ENCODE assay signal across 9 cellular contexts in the genomic region with DNA sequence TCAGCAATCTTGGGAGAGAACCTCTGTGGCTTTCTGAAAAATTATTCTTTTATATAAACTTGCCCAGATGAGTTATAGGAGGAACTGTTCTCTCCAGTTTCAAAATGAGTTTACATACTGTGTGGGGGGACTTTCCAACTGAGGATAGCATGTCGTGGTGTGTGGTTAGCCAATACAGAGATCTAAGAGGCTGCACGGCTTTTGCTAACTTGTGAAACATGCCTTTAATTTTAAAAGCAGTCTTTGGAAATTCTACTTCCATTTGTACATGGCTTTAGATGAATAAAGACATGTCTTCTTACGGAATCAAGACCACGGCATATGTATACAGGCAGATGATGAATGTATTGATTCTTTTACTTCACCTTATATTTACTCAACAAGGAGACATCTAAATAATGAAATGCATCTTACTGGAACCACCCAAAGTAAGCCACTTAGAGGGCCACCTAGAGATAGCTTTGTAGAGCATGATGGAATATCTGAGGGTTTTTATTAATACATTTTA. TPM values are rescaled to one million over a fixed set of nuclear protein-coding genes. Genes with fewer than 3 reads are reported as not detected.
DNase-seq lines count a peak whose midpoint lies in the region; ATAC-seq and TF ChIP-seq lines count a peak whose summit lies in the region.
"Had no signal": no experiment of that assay in that cellular context is flagged by ENCODE, and none has a peak within 500 bp of the region (broad histone marks: within the 10 kb centered on the region; RNA-seq: fewer than 3 reads in every experiment).

No MANE protein-coding gene starts in this region.

- peak overlapping the region; percentile 89 to 91 for H3K27ac Mint-ChIP-seq in natural killer cell treated with Interleukin-12 subunit alpha and Interleukin-12 subunit beta and Interleukin-15 and Interleukin-18, amount 100 ng/mL, for 72 hours

- DNase-seq in AG04450 (ENCODE audit: low read depth, low spot score): peak; percentile 50
- DNase-seq in activated CD8-positive, alpha-beta memory T cell treated with anti-CD3 and anti-CD28 coated beads, Interleukin-2, amount 50 U/mL, for 4 hours: peak; percentile 36
- peak; percentile 87 for DNase-seq in natural killer cell treated with Interleukin-12 subunit alpha and Interleukin-12 subunit beta and Interleukin-15 and Interleukin-18, amount 100 ng/mL, for 72 hours (ENCODE audit: low spot score)
- DNase-seq in cortex of kidney (lab: John Stamatoyannopoulos, UW): no peak
- DNase-seq in omental fat pad (ENCODE audit: low spot score): no peak
- DNase-seq in dermis blood vessel endothelial cell: no peak

- peak overlapping the region; percentile 68 for H3K4me3 Mint-ChIP-seq in natural killer cell treated with Interleukin-12 subunit alpha and Interleukin-12 subunit beta and Interleukin-15 and Interleukin-18, amount 100 ng/mL, for 72 hours

- H3K4me1 Mint-ChIP-seq in natural killer cell treated with Interleukin-12 subunit alpha and Interleukin-12 subunit beta and Interleukin-15 and Interleukin-18, amount 100 ng/mL, for 72 hours (ENCODE audit: low read depth in 2 of 2): peaks cover 47 to 54% of the 10 kb centered on the region in 2 donors

- TF ChIP-seq CTCF in AG04450 (IDR thresholded peaks at IDR 0.05; ENCODE audit: low read depth, low read length): no peak
- no peak for TF ChIP-seq CTCF in omental fat pad (IDR thresholded peaks at IDR 0.05)

- CTCF ChIA-PET in AG04450 (lab: Charles Lee): no interaction called here

- no peaks in the 10 kb centered on the region for H3K9me3 ChIP-seq in AG04450 (ENCODE audit: control insufficient read depth, insufficient read depth, low read length)
- H3K9me3 ChIP-seq: body of pancreas had no signal

- H3K36me3 Mint-ChIP-seq in natural killer cell treated with Interleukin-12 subunit alpha and Interleukin-12 subunit beta and Interleukin-15 and Interleukin-18, amount 100 ng/mL, for 72 hours: no peaks in the 10 kb centered on the region

- H3K27ac ChIP-seq in AG04450 (ENCODE audit: low read depth, low read length): no peak overlapping the region
- H3K27ac ChIP-seq: body of pancreas had no signal

- POLR2A ChIA-PET in AG04450 (lab: Yijun Ruan, JAX): no interaction called here

- no peaks in the 10 kb centered on the region for H3K9me3 Mint-ChIP-seq in natural killer cell treated with Interleukin-12 subunit alpha and Interleukin-12 subunit beta and Interleukin-15 and Interleukin-18, amount 100 ng/mL, for 72 hours

- H3K27me3 ChIP-seq in AG04450 (ENCODE audit: control insufficient read depth, insufficient read depth, low read length): no peaks in the 10 kb centered on the region
- H3K27me3 ChIP-seq: body of pancreas had no signal

- ATAC-seq in GM19395 (IDR thresholded peaks at IDR 0.05; ENCODE audit: unreplicated experiment) (peak; percentile 81), HG03439 (IDR thresholded peaks at IDR 0.05; ENCODE audit: unreplicated experiment) (peak; percentile 73), omental fat pad (ENCODE audit: low FRiP score) (no peak)
- ATAC-seq in natural killer cell treated with Interleukin-12 subunit alpha and Interleukin-12 subunit beta and Interleukin-15 and Interleukin-18, amount 100 ng/mL, for 72 hours: peak; percentile 99
- ATAC-seq: body of pancreas had no signal

- H3K4me3 ChIP-seq in AG04450 (ENCODE audit: low read depth, low read length): no peak overlapping the region
- H3K4me3 ChIP-seq: body of pancreas had no signal

- no peaks in the 10 kb centered on the region for H3K27me3 Mint-ChIP-seq in natural killer cell treated with Interleukin-12 subunit alpha and Interleukin-12 subunit beta and Interleukin-15 and Interleukin-18, amount 100 ng/mL, for 72 hours

RNA-seq across cellular contexts. Expression of a gene that starts 39.8 kb away (rescaled TPM):
- polyA plus RNA-seq in AG04450 (2011; rRNA removed): 13.9 and 15.9 TPM in 2 replicates
- 41.5 and 42.3 TPM in 2 replicates for polyA minus RNA-seq in AG04450 (2011; rRNA and poly(A)+ RNA removed)
- 10 to 100 TPM; 28.3 to 39.4 TPM for total RNA-seq in natural killer cell treated with Interleukin-12 subunit alpha and Interleukin-12 subunit beta and Interleukin-15 and Interleukin-18, amount 100 ng/mL, for 72 hours
- 10 to 100 TPM; 21.6 to 59.4 (median 34.5) TPM for total RNA-seq in omental fat pad
- 19.1 and 19.6 TPM in 2 replicates for total RNA-seq in dermis blood vessel endothelial cell

Comparison
In these comparisons a context has a peak if more than half of its experiments do, and no peak if none do; other contexts are left out.
1. DNase-seq: peak in AG04450 (single experiment), activated CD8-positive, alpha-beta memory T cell treated with anti-CD3 and anti-CD28 coated beads, Interleukin-2, amount 50 U/mL, for 4 hours (single experiment) and natural killer cell treated with Interleukin-12 subunit alpha and Interleukin-12 subunit beta and Interleukin-15 and Interleukin-18, amount 100 ng/mL, for 72 hours (single experiment); none in cortex of kidney (single experiment), omental fat pad (single experiment) and dermis blood vessel endothelial cell (single experiment).